8 cellular contexts compared by ENCODE assay signal in the genomic region with DNA sequence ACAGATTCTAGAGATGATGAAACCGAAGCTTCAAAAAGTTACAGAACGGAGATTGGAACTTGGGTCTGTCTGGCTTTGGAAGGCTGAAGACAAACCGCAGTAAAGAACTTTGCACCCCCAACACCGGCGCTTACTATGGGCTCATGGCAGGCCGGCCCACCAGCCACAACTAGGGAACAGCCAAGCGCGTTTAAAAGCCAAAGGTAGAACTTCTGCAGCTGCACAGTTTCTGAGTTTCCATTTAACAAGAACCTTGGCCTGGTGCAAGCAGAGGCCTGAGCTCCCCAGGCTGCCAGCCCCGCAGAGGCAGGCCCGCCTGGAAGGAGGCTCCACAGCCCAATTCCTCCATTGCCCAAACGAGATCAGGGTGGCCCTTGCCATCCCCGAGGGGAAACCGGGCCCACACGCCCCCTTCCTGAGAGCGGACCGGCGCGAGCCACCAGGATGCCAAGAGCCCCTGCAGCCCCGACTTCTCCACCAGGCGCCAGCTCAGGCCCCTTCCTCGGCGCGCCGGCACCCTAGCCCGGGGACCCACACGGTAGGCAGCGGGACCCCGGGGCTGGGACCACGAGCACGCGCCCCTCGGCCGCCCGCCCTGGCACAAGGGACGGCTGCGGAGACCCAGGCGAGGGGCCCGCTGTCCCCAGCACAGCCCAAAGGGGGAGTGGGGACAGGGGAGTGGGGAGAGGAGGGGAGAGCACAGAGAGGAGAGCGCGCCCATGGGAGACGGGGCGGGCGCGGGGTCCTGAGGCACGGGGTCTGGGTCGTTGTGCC. TPM values are rescaled to one million over a fixed set of nuclear protein-coding genes. Genes with fewer than 3 reads are reported as not detected.
A peak's percentile ranks its signal among the peaks of the same experiment; 100 is the strongest.
DNase-seq lines count a peak whose midpoint lies in the region; ATAC-seq and TF ChIP-seq lines count a peak whose summit lies in the region.

No MANE protein-coding gene starts in this region.

- no peak for TF ChIP-seq CTCF in heart left ventricle (IDR thresholded peaks at IDR 0.05)
- no peak for TF ChIP-seq CTCF in psoas muscle (IDR thresholded peaks at IDR 0.05)

- peak overlapping the region; percentile 78 for H3K27ac Mint-ChIP-seq in activated T-helper 17 cell treated with anti-CD3 and anti-CD28 coated beads, Interleukin-2, amount 50 U/mL, for 72 hours

- peak overlapping the region; percentile 98 for H3K9ac ChIP-seq in ES-I3 (ENCODE audit: low read depth, low read length)

- H3K36me3 ChIP-seq in ES-I3 (ENCODE audit: insufficient read depth, low read length), result peaks cover 23% of the 10 kb centered on the region
- H3K36me3 ChIP-seq in heart left ventricle, result peaks cover 0 to 51% (median 41%) of the 10 kb centered on the region in 9 donors
- H3K36me3 ChIP-seq in psoas muscle (ENCODE audit: insufficient read depth in 1 of 2, low read depth in 1 of 2), result peaks cover 0 to 61% of the 10 kb centered on the region in 2 donors

- no peaks in the 10 kb centered on the region for H3K27me3 Mint-ChIP-seq in activated T-helper 17 cell treated with anti-CD3 and anti-CD28 coated beads, Interleukin-2, amount 50 U/mL, for 72 hours

- DNase-seq in KBM-7 (peak; percentile 37), heart left ventricle (no peak), psoas muscle (no peak), nucleus accumbens (lab: John Stamatoyannopoulos, UW) (no peak), cortex of kidney (lab: John Stamatoyannopoulos, UW) (no peak)

- H3K27me3 ChIP-seq in heart left ventricle (no peaks in the 10 kb centered on the region), psoas muscle (ENCODE audit: insufficient read depth in 3 of 3, low read length in 2 of 3) (no peaks in the 10 kb centered on the region)

- no peaks in the 10 kb centered on the region for H3K9me3 ChIP-seq in ES-I3 (ENCODE audit: control insufficient read depth, insufficient read depth, low read length)
- H3K9me3 ChIP-seq in heart left ventricle, result no peaks in the 10 kb centered on the region
- H3K9me3 ChIP-seq in psoas muscle, result no peaks in the 10 kb centered on the region

- intact Hi-C loops in heart left ventricle (cut with DNase I) (loop anchor here in 1 of 10 donors (5.0 kb wide), 1 partner anchor 115 kb away; no protein-coding TSS in a partner anchor), psoas muscle (cut with DNase I) (no loop called here)

- H3K4me3 Mint-ChIP-seq in activated T-helper 17 cell treated with anti-CD3 and anti-CD28 coated beads, Interleukin-2, amount 50 U/mL, for 72 hours, result peak overlapping the region; percentile 91

- H3K4me1 ChIP-seq in ES-I3 (ENCODE audit: insufficient read depth, low read length), result peaks cover 4% of the 10 kb centered on the region
- H3K4me1 ChIP-seq in heart left ventricle, result peaks cover 2 to 33% (median 22%) of the 10 kb centered on the region in 12 donors
- H3K4me1 ChIP-seq in psoas muscle, result peaks cover 20% of the 10 kb centered on the region

- no peaks in the 10 kb centered on the region for H3K9me3 Mint-ChIP-seq in activated T-helper 17 cell treated with anti-CD3 and anti-CD28 coated beads, Interleukin-2, amount 50 U/mL, for 72 hours

- H3K36me3 Mint-ChIP-seq in activated T-helper 17 cell treated with anti-CD3 and anti-CD28 coated beads, Interleukin-2, amount 50 U/mL, for 72 hours (ENCODE audit: low read depth), result peaks cover 58% of the 10 kb centered on the region

- TF ChIP-seq POLR2A in heart left ventricle (IDR thresholded peaks at IDR 0.05), result no peak

- H3K4me3 ChIP-seq in heart left ventricle (peak overlapping the region; percentile 82 to 100 (median 96)), psoas muscle (peak overlapping the region; percentile 86)

- H3K27ac ChIP-seq in heart left ventricle (peak overlapping the region in 11 of 12 donors; percentile 24 to 87 (median 79)), psoas muscle (peak overlapping the region; percentile 66)

- peaks cover 9% of the 10 kb centered on the region for H3K4me1 Mint-ChIP-seq in activated T-helper 17 cell treated with anti-CD3 and anti-CD28 coated beads, Interleukin-2, amount 50 U/mL, for 72 hours

- WGBS in heart left ventricle, 4 donors, result 3 to 6% (median 3%) methylated on average over 24 to 46 of the region's 46 CpGs
- 2 to 3% (median 2%) methylated on average over 27 to 46 of the region's 46 CpGs for WGBS in psoas muscle, 3 donors

- in situ Hi-C loops in KBM-7 (cut with MboI; ENCODE audit: low pct_unique_long_range_greater_than_20kb, low sequenced_read_pairs), result no loop called here

- ATAC-seq in GM21717 (IDR thresholded peaks at IDR 0.05; ENCODE audit: unreplicated experiment) (peak; percentile 22), heart left ventricle (peak; percentile 1 to 62 (median 24)), psoas muscle (peak; percentile 43 to 54 (median 49))
- ATAC-seq in activated T-helper 17 cell treated with anti-CD3 and anti-CD28 coated beads, Interleukin-2, amount 50 U/mL, for 72 hours (replicated peaks), result peak; percentile 61

RNA-seq across cellular contexts. Expression of gene MAD1L1, which starts 0.6 kb away (rescaled TPM):
- total RNA-seq in activated T-helper 17 cell treated with anti-CD3 and anti-CD28 coated beads, Interleukin-2, amount 50 U/mL, for 72 hours, result 10 to 100 TPM; 46.7 to 66.0 TPM
- total RNA-seq in heart left ventricle, result 10 to 100 TPM; 11.1 to 29.7 (median 19.3) TPM
- 10 to 100 TPM; 21.8 to 25.3 TPM for polyA plus RNA-seq in heart left ventricle
- total RNA-seq in psoas muscle, result 10 to 100 TPM; 11.8 to 16.4 (median 15.3) TPM
- 10 to 100 TPM; 11.7 to 17.5 (median 17.5) TPM for polyA plus RNA-seq in psoas muscle

RNA-seq across cellular contexts. Expression of gene MRM2, which starts 9.8 kb away (rescaled TPM):
- total RNA-seq in activated T-helper 17 cell treated with anti-CD3 and anti-CD28 coated beads, Interleukin-2, amount 50 U/mL, for 72 hours, result 10 to 100 TPM; 20.9 to 40.2 TPM
- total RNA-seq in heart left ventricle (10 to 100 TPM; 14.2 to 22.3 (median 20.3) TPM), psoas muscle (10 to 100 TPM; 15.9 to 21.9 (median 18.4) TPM)
- polyA plus RNA-seq in heart left ventricle (10 to 100 TPM; 18.8 to 31.5 TPM), psoas muscle (10 to 100 TPM; 21.6 to 53.0 (median 41.1) TPM)

RNA-seq across cellular contexts. Expression of gene NUDT1, which starts 9.8 kb away (rescaled TPM):
- total RNA-seq in activated T-helper 17 cell treated with anti-CD3 and anti-CD28 coated beads, Interleukin-2, amount 50 U/mL, for 72 hours, result 10 to 100 TPM; 64.5 to 71.9 TPM
- total RNA-seq in heart left ventricle (10 to 100 TPM in 8 of 9 donors, 1 to 10 TPM in 1; 9.8 to 18.4 (median 12.1) TPM), psoas muscle (10 to 100 TPM in 2 of 4 donors, 1 to 10 TPM in 2; 5.6 to 12.4 (median 8.4) TPM)
- polyA plus RNA-seq in heart left ventricle (10 to 100 TPM; 18.9 to 23.7 TPM), psoas muscle (10 to 100 TPM; 13.6 to 29.2 (median 19.1) TPM)
